ENCODE assay signal across 11 cellular contexts in genomic region chr18:76977108-76977621, GRCh38.
A peak's percentile ranks its signal among the peaks of the same experiment; 100 is the strongest.
DNase-seq lines count a peak whose midpoint lies in the region; ATAC-seq and TF ChIP-seq lines count a peak whose summit lies in the region.
"Had no signal": no experiment of that assay in that cellular context is flagged by ENCODE, and none has a peak within 500 bp of the region (broad histone marks: within the 10 kb centered on the region; RNA-seq: fewer than 3 reads in every experiment).

No MANE protein-coding gene starts in this region.

- H3K9me3 Mint-ChIP-seq in nephron (no peaks in the 10 kb centered on the region), GM23338 (no peaks in the 10 kb centered on the region)

- H3K4me3 Mint-ChIP-seq in nephron (no peak overlapping the region), GM23338 (no peak overlapping the region)

- no peaks in the 10 kb centered on the region for H3K79me2 ChIP-seq in GM23338 (replicated peaks; ENCODE audit: insufficient read depth)

- TF ChIP-seq CTCF in coronary artery (IDR thresholded peaks at IDR 0.05) (no peak), nephron (IDR thresholded peaks at IDR 0.05; ENCODE audit: unreplicated experiment in 3 of 3) (no peak), GM23338 (conservative IDR thresholded peaks at IDR 0.05; ENCODE audit: low read depth in 2 of 2) (no peak)

- no peaks in the 10 kb centered on the region for H4K20me1 ChIP-seq in GM23338 (replicated peaks; ENCODE audit: insufficient read depth)

- no peaks in the 10 kb centered on the region for H3K36me3 ChIP-seq in GM23338 (ENCODE audit: insufficient read depth)

- H3K27ac ChIP-seq in coronary artery = no peak overlapping the region
- H3K27ac ChIP-seq in GM23338 (ENCODE audit: low read depth) = no peak overlapping the region
- H3K27ac ChIP-seq: WERI-Rb-1 had no signal

- ATAC-seq in GM23338 = no peak
- ATAC-seq: sciatic nerve had no signal

- H3K27me3 Mint-ChIP-seq in nephron (ENCODE audit: low read depth) (no peaks in the 10 kb centered on the region), GM23338 (ENCODE audit: insufficient read depth, low read depth, poor library complexity) (peaks cover 20% of the 10 kb centered on the region)

- H2AFZ ChIP-seq in GM23338 = no peak overlapping the region

- no peak overlapping the region for H3K4me3 ChIP-seq in coronary artery
- no peak overlapping the region for H3K4me3 ChIP-seq in GM23338

- H3K27ac Mint-ChIP-seq in nephron (peak overlapping the region; percentile 53 to 86 (median 63)), GM23338 (no peak overlapping the region; the same call in 1 of the 2 replicates)

- H3K9me2 ChIP-seq in GM23338 (ENCODE audit: insufficient read depth) = no peaks in the 10 kb centered on the region

- DNase-seq in DMS79 (lab: John Stamatoyannopoulos, UW) (peak; percentile 71), NCI-H2196 treated with DMSO at 0.1 percent for 48 hours (lab: John Stamatoyannopoulos, UW; ENCODE audit: unreplicated experiment) (peak; percentile 75), coronary artery (ENCODE audit: low spot score) (peak; percentile 61), C1 segment of cervical spinal cord (lab: John Stamatoyannopoulos, UW) (no peak), NCI-H1694 treated with DMSO at 0.1 percent for 48 hours (lab: John Stamatoyannopoulos, UW) (no peak), GM23338 (ENCODE audit: low spot score) (no peak), RPMI8226 (no peak)
- DNase-seq: cerebellar nuclear complex, WERI-Rb-1 had no signal

- no peak overlapping the region for H3K4me2 ChIP-seq in GM23338

- peaks cover 6% of the 10 kb centered on the region for H3K36me3 Mint-ChIP-seq in nephron (ENCODE audit: low read depth)
- H3K36me3 Mint-ChIP-seq in GM23338 (ENCODE audit: low read depth) = peaks cover 2% of the 10 kb centered on the region; the same call in 1 of the 3 replicates

- H3F3A ChIP-seq in GM23338 (replicated peaks; ENCODE audit: low read depth) = no peaks in the 10 kb centered on the region

- no peaks in the 10 kb centered on the region for H3K27me3 ChIP-seq in GM23338 (ENCODE audit: insufficient read depth)

- peaks cover 16% of the 10 kb centered on the region for H3K4me1 ChIP-seq in GM23338 (ENCODE audit: insufficient read depth)

- H3K4me1 Mint-ChIP-seq in nephron (peaks cover 93% of the 10 kb centered on the region), GM23338 (peaks cover 37% of the 10 kb centered on the region)

TF ChIP-seq in GM23338, 12 proteins besides CTCF, POLR2A, EP300 and RAD21 (continues in another document):
- TF ChIP-seq ZNF331 (CRISPR knock-in tag; IDR thresholded peaks at IDR 0.05; ENCODE audit: low read depth) (no peak), NANOG (IDR thresholded peaks at IDR 0.05; ENCODE audit: borderline replicate concordance) (no peak), POLR2AphosphoS5 (IDR thresholded peaks at IDR 0.05; ENCODE audit: low read depth) (no peak), EZH2phosphoT487 (IDR thresholded peaks at IDR 0.05; ENCODE audit: unreplicated experiment) (no peak), CREB1 (CRISPR knock-in tag; IDR thresholded peaks at IDR 0.05; ENCODE audit: low read depth) (no peak), EZH2 (IDR thresholded peaks at IDR 0.05; ENCODE audit: low read depth, unreplicated experiment) (no peak), ETS1 (IDR thresholded peaks at IDR 0.05) (no peak), ZNF114 (CRISPR knock-in tag; IDR thresholded peaks at IDR 0.05) (no peak), STAT1 (IDR thresholded peaks at IDR 0.05; ENCODE audit: unreplicated experiment) (no peak)
- TF ChIP-seq, protein P1, sequence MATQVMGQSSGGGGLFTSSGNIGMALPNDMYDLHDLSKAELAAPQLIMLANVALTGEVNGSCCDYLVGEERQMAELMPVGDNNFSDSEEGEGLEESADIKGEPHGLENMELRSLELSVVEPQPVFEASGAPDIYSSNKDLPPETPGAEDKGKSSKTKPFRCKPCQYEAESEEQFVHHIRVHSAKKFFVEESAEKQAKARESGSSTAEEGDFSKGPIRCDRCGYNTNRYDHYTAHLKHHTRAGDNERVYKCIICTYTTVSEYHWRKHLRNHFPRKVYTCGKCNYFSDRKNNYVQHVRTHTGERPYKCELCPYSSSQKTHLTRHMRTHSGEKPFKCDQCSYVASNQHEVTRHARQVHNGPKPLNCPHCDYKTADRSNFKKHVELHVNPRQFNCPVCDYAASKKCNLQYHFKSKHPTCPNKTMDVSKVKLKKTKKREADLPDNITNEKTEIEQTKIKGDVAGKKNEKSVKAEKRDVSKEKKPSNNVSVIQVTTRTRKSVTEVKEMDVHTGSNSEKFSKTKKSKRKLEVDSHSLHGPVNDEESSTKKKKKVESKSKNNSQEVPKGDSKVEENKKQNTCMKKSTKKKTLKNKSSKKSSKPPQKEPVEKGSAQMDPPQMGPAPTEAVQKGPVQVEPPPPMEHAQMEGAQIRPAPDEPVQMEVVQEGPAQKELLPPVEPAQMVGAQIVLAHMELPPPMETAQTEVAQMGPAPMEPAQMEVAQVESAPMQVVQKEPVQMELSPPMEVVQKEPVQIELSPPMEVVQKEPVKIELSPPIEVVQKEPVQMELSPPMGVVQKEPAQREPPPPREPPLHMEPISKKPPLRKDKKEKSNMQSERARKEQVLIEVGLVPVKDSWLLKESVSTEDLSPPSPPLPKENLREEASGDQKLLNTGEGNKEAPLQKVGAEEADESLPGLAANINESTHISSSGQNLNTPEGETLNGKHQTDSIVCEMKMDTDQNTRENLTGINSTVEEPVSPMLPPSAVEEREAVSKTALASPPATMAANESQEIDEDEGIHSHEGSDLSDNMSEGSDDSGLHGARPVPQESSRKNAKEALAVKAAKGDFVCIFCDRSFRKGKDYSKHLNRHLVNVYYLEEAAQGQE (IDR thresholded peaks at IDR 0.05; ENCODE audit: unreplicated experiment) = no peak
- TF ChIP-seq, protein P2, sequence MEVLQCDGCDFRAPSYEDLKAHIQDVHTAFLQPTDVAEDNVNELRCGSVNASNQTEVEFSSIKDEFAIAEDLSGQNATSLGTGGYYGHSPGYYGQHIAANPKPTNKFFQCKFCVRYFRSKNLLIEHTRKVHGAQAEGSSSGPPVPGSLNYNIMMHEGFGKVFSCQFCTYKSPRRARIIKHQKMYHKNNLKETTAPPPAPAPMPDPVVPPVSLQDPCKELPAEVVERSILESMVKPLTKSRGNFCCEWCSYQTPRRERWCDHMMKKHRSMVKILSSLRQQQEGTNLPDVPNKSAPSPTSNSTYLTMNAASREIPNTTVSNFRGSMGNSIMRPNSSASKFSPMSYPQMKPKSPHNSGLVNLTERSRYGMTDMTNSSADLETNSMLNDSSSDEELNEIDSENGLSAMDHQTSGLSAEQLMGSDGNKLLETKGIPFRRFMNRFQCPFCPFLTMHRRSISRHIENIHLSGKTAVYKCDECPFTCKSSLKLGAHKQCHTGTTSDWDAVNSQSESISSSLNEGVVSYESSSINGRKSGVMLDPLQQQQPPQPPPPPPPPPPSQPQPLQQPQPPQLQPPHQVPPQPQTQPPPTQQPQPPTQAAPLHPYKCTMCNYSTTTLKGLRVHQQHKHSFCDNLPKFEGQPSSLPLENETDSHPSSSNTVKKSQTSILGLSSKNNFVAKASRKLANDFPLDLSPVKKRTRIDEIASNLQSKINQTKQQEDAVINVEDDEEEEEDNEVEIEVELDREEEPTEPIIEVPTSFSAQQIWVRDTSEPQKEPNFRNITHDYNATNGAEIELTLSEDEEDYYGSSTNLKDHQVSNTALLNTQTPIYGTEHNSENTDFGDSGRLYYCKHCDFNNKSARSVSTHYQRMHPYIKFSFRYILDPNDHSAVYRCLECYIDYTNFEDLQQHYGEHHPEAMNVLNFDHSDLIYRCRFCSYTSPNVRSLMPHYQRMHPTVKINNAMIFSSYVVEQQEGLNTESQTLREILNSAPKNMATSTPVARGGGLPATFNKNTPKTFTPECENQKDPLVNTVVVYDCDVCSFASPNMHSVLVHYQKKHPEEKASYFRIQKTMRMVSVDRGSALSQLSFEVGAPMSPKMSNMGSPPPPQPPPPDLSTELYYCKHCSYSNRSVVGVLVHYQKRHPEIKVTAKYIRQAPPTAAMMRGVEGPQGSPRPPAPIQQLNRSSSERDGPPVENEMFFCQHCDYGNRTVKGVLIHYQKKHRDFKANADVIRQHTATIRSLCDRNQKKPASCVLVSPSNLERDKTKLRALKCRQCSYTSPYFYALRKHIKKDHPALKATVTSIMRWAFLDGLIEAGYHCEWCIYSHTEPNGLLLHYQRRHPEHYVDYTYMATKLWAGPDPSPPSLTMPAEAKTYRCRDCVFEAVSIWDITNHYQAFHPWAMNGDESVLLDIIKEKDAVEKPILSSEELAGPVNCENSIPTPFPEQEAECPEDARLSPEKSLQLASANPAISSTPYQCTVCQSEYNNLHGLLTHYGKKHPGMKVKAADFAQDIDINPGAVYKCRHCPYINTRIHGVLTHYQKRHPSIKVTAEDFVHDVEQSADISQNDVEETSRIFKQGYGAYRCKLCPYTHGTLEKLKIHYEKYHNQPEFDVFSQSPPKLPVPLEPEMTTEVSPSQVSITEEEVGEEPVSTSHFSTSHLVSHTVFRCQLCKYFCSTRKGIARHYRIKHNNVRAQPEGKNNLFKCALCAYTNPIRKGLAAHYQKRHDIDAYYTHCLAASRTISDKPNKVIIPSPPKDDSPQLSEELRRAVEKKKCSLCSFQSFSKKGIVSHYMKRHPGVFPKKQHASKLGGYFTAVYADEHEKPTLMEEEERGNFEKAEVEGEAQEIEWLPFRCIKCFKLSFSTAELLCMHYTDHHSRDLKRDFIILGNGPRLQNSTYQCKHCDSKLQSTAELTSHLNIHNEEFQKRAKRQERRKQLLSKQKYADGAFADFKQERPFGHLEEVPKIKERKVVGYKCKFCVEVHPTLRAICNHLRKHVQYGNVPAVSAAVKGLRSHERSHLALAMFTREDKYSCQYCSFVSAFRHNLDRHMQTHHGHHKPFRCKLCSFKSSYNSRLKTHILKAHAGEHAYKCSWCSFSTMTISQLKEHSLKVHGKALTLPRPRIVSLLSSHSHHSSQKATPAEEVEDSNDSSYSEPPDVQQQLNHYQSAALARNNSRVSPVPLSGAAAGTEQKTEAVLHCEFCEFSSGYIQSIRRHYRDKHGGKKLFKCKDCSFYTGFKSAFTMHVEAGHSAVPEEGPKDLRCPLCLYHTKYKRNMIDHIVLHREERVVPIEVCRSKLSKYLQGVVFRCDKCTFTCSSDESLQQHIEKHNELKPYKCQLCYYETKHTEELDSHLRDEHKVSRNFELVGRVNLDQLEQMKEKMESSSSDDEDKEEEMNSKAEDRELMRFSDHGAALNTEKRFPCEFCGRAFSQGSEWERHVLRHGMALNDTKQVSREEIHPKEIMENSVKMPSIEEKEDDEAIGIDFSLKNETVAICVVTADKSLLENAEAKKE (CRISPR knock-in tag; IDR thresholded peaks at IDR 0.05) = no peak

Comparison
In these comparisons a context has a peak if more than half of its experiments do, and no peak if none do; other contexts are left out.
1. DNase-seq: peak in DMS79 (single experiment), NCI-H2196 treated with DMSO at 0.1 percent for 48 hours (single experiment) and coronary artery (single experiment); none in C1 segment of cervical spinal cord (0 of 14), NCI-H1694 treated with DMSO at 0.1 percent for 48 hours (single experiment), GM23338 (single experiment) and RPMI8226 (single experiment).